ENCODE assay signal across 20 cellular contexts in genomic region chr6:152746172-152746553, GRCh38. TPM values are rescaled to one million over a fixed set of nuclear protein-coding genes. Genes with fewer than 3 reads are reported as not detected.
A peak's percentile ranks its signal among the peaks of the same experiment; 100 is the strongest.
DNase-seq lines count a peak whose midpoint lies in the region; ATAC-seq and TF ChIP-seq lines count a peak whose summit lies in the region.
"Had no signal": no experiment of that assay in that cellular context is flagged by ENCODE, and none has a peak within 500 bp of the region (broad histone marks: within the 10 kb centered on the region; RNA-seq: fewer than 3 reads in every experiment).

No MANE protein-coding gene starts in this region.

- H3K36me3 ChIP-seq in MG63 = no peaks in the 10 kb centered on the region
- H3K36me3 ChIP-seq: thoracic aorta had no signal

- no peak for TF ChIP-seq CTCF in astrocyte of the spinal cord (IDR thresholded peaks at IDR 0.05; ENCODE audit: low read depth, low read length)

- in situ Hi-C loops in astrocyte of the spinal cord (cut with HindIII; ENCODE audit: low sequenced_read_pairs) = no loop called here

- ATAC-seq in HG03095 (IDR thresholded peaks at IDR 0.05; ENCODE audit: unreplicated experiment) = no peak
- ATAC-seq: GM12878, Right ventricle myocardium inferior had no signal

- no peaks in the 10 kb centered on the region for H3K27me3 ChIP-seq in MG63

- H3K4me3 ChIP-seq in MG63 = no peak overlapping the region
- no peak overlapping the region for H3K4me3 ChIP-seq in astrocyte of the spinal cord (ENCODE audit: low read depth, low read length)
- H3K4me3 ChIP-seq: GM12878, thoracic aorta had no signal

- DNase-seq in DMS53 (lab: John Stamatoyannopoulos, UW) (peak; percentile 9), MG63 (peak; percentile 61), astrocyte of the spinal cord (ENCODE audit: low read depth, low spot score) (peak; percentile 27), glomerular visceral epithelial cell (ENCODE audit: extremely low spot score) (peak; percentile 37), amygdala (lab: John Stamatoyannopoulos, UW) (no peak), NCI-H146 treated with DMSO at 0.1 percent for 48 hours (lab: John Stamatoyannopoulos, UW; ENCODE audit: unreplicated experiment) (no peak)
- no peak for DNase-seq in stimulated activated CD4-positive, alpha-beta T cell treated with anti-CD3 and anti-CD28 coated beads, Interleukin-2, amount 100 ng/mL, for 24 hours
- DNase-seq: activated CD4-positive, alpha-beta T cell treated with anti-CD3 and anti-CD28 coated beads, Interleukin-2, amount 50 U/mL, for 48 hours; aorta; DMS153; effector CD8-positive, alpha-beta T cell; head of caudate nucleus; NCI-H1694; NCI-H69 had no signal

- no peaks in the 10 kb centered on the region for H3K9me3 ChIP-seq in MG63
- H3K9me3 ChIP-seq: thoracic aorta had no signal

RNA-seq across cellular contexts. Expression of gene VIP, which starts 4.4 kb away (rescaled TPM):
- not detected in 2 replicates for total RNA-seq in MG63 (2014; rRNA removed; shearing (Covaris generic); ENCODE audit: low replicate concordance)
- total RNA-seq: activated T-helper 1 cell treated with anti-CD3 and anti-CD28 coated beads, Interleukin-12 subunit alpha, Interleukin-12 subunit beta, Interleukin-2, Interleukin-4 antibody, amounts not matched to agents 30 ng/mL and 10 ng/mL and 1 ng/mL, durations not matched to agents 14 hours and 24 hours and 36 hours; progenitor cell of endocrine pancreas had no signal

RNA-seq across cellular contexts. Expression of gene MYCT1, which starts 48.5 kb away (rescaled TPM):
- total RNA-seq in MG63 (2014; rRNA removed; shearing (Covaris generic); ENCODE audit: low replicate concordance) = not detected in 2 replicates
- total RNA-seq: activated T-helper 1 cell treated with anti-CD3 and anti-CD28 coated beads, Interleukin-12 subunit alpha, Interleukin-12 subunit beta, Interleukin-2, Interleukin-4 antibody, amounts not matched to agents 30 ng/mL and 10 ng/mL and 1 ng/mL, durations not matched to agents 14 hours and 24 hours and 36 hours; GM12878; progenitor cell of endocrine pancreas had no signal

Comparison
In these comparisons a context has a peak if more than half of its experiments do, and no peak if none do; other contexts are left out.
1. DNase-seq: peak in DMS53 (single experiment), MG63 (single experiment), astrocyte of the spinal cord (single experiment) and glomerular visceral epithelial cell (single experiment); none in stimulated activated CD4-positive, alpha-beta T cell treated with anti-CD3 and anti-CD28 coated beads, Interleukin-2, amount 100 ng/mL, for 24 hours (0 of 2), amygdala (0 of 56) and NCI-H146 treated with DMSO at 0.1 percent for 48 hours (single experiment).